11 cellular contexts compared by ENCODE assay signal in the genomic region with DNA sequence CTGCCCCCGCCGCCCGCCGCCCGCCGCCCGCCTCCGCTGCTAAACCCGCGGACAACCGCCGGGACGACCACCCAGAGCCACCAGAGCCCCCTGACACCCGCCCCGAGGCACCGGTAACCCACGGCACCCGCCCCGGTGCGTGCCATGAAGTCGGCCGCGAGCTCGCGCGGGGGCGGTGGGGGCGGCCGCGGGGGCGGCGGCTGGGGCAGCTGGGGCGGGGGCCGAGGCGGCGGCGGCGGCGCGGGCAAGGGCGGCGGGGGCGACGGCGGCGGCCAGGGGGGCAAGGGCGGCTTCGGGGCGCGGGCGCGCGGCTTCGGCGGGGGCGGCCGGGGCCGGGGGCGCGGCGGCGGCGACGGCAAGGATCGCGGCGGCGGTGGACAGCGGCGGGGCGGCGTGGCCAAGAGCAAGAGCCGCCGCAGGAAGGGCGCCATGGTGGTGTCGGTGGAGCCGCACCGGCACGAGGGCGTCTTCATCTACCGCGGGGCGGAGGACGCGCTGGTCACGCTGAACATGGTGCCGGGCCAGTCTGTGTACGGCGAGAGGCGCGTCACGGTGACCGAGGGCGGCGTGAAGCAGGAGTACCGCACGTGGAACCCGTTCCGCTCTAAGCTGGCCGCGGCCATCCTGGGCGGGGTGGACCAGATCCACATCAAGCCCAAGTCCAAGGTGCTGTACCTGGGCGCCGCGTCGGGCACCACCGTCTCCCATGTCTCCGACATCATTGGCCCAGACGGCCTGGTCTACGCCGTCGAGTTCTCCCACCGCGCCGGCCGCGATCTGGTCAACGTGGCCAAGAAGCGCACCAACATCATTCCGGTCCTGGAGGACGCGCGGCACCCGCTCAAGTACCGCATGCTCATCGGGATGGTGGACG. TPM values are rescaled to one million over a fixed set of nuclear protein-coding genes. Genes with fewer than 3 reads are reported as not detected.
DNase-seq lines count a peak whose midpoint lies in the region; ATAC-seq and TF ChIP-seq lines count a peak whose summit lies in the region.
"Had no signal": no experiment of that assay in that cellular context is flagged by ENCODE, and none has a peak within 500 bp of the region (broad histone marks: within the 10 kb centered on the region; RNA-seq: fewer than 3 reads in every experiment).

No MANE protein-coding gene starts in this region.

- H3K9ac ChIP-seq in skeletal muscle tissue (ENCODE audit: low read depth in 1 of 3, low read length in 3 of 3): no peak overlapping the region

- no peaks in the 10 kb centered on the region for H3K36me3 ChIP-seq in right atrium auricular region
- no peaks in the 10 kb centered on the region for H3K36me3 ChIP-seq in skeletal muscle tissue (ENCODE audit: control insufficient read depth in 3 of 3, insufficient read depth in 3 of 3, low read length in 3 of 3)

- no peak for TF ChIP-seq CTCF in right atrium auricular region (IDR thresholded peaks at IDR 0.05)

- ATAC-seq in activated CD8-positive, alpha-beta T cell treated with anti-CD3 and anti-CD28 coated beads, Interleukin-2, amount 10 ng/mL, durations not matched to agents 7 days and 5 days: peak; percentile 38
- no peak for ATAC-seq in HG02885 (IDR thresholded peaks at IDR 0.05; ENCODE audit: poor library complexity, unreplicated experiment)
- ATAC-seq: HCT116, left colon had no signal

- H3K4me3 ChIP-seq in right atrium auricular region (peak overlapping the region; percentile 39 to 52), skeletal muscle tissue (ENCODE audit: low read length in 3 of 3) (peak overlapping the region in 2 of 3 donors; percentile 36 to 45)

- CTCF ChIA-PET in activated CD8-positive, alpha-beta T cell treated with anti-CD3 and anti-CD28 coated beads, Interleukin-2, amount 10 ng/mL, durations not matched to agents 7 days and 5 days (lab: Charles Lee): no interaction called here

- no peaks in the 10 kb centered on the region for H3K9me3 Mint-ChIP-seq in activated CD8-positive, alpha-beta T cell treated with anti-CD3 and anti-CD28 coated beads, Interleukin-2, amount 10 ng/mL, durations not matched to agents 7 days and 5 days (ENCODE audit: insufficient read depth)

- H3K4me1 ChIP-seq in right atrium auricular region: peaks cover 0 to 8% of the 10 kb centered on the region in 2 donors
- H3K4me1 ChIP-seq in skeletal muscle tissue (ENCODE audit: control insufficient read depth in 3 of 3, insufficient read depth in 3 of 3, low read length in 3 of 3): peaks cover 3 to 5% (median 5%) of the 10 kb centered on the region in 3 donors

- H3K27ac ChIP-seq in right atrium auricular region (no peak overlapping the region), skeletal muscle tissue (ENCODE audit: low read depth, low read length) (no peak overlapping the region)

- H3K27me3 Mint-ChIP-seq in activated CD8-positive, alpha-beta T cell treated with anti-CD3 and anti-CD28 coated beads, Interleukin-2, amount 10 ng/mL, durations not matched to agents 7 days and 5 days (ENCODE audit: low read depth): peaks cover 32% of the 10 kb centered on the region

- POLR2A ChIA-PET in activated CD8-positive, alpha-beta T cell treated with anti-CD3 and anti-CD28 coated beads, Interleukin-2, amount 10 ng/mL, durations not matched to agents 7 days and 5 days (lab: Charles Lee): no interaction called here

- H3K9me3 ChIP-seq in right atrium auricular region: no peaks in the 10 kb centered on the region
- H3K9me3 ChIP-seq in skeletal muscle tissue (ENCODE audit: control insufficient read depth in 3 of 3, low read length in 3 of 3): peaks cover 0 to 3% (median 2%) of the 10 kb centered on the region in 3 donors

- H3K36me3 Mint-ChIP-seq in activated CD8-positive, alpha-beta T cell treated with anti-CD3 and anti-CD28 coated beads, Interleukin-2, amount 10 ng/mL, durations not matched to agents 7 days and 5 days (ENCODE audit: low read depth): peaks cover 8% of the 10 kb centered on the region

- peaks cover 10 to 11% of the 10 kb centered on the region in 2 donors for H3K27me3 ChIP-seq in right atrium auricular region
- H3K27me3 ChIP-seq in skeletal muscle tissue (ENCODE audit: control insufficient read depth in 3 of 3, insufficient read depth in 3 of 3, low read length in 3 of 3): peaks cover 24 to 38% (median 37%) of the 10 kb centered on the region in 3 donors

- DNase-seq in NCI-H1417 (lab: John Stamatoyannopoulos, UW): peak in 2 of 3 experiments; percentile 22 to 24
- DNase-seq in NCI-H1417 treated with DMSO at 0.1 percent for 48 hours (lab: John Stamatoyannopoulos, UW): no peak
- no peak for DNase-seq in activated CD8-positive, alpha-beta T cell treated with anti-CD3 and anti-CD28 coated beads, Interleukin-2, amount 10 ng/mL, durations not matched to agents 7 days and 5 days
- DNase-seq in right atrium auricular region (ENCODE audit: low spot score): no peak
- DNase-seq in NOMO-1 treated with DMSO at 0.1 percent for 48 hours (lab: John Stamatoyannopoulos, UW; ENCODE audit: unreplicated experiment): no peak
- DNase-seq in central memory CD4-positive, alpha-beta T cell: no peak
- DNase-seq: left colon had no signal

- H3K4me1 Mint-ChIP-seq in activated CD8-positive, alpha-beta T cell treated with anti-CD3 and anti-CD28 coated beads, Interleukin-2, amount 10 ng/mL, durations not matched to agents 7 days and 5 days (ENCODE audit: low read depth): peaks cover 7% of the 10 kb centered on the region

- peak overlapping the region; percentile 28 for H3K4me3 Mint-ChIP-seq in activated CD8-positive, alpha-beta T cell treated with anti-CD3 and anti-CD28 coated beads, Interleukin-2, amount 10 ng/mL, durations not matched to agents 7 days and 5 days

- no peak overlapping the region for H3K27ac Mint-ChIP-seq in activated CD8-positive, alpha-beta T cell treated with anti-CD3 and anti-CD28 coated beads, Interleukin-2, amount 10 ng/mL, durations not matched to agents 7 days and 5 days

RNA-seq across cellular contexts. Expression of a gene that starts 0.5 kb away (rescaled TPM):
- under 1 TPM; 0.21 to 0.37 TPM for total RNA-seq in activated CD8-positive, alpha-beta T cell treated with anti-CD3 and anti-CD28 coated beads, Interleukin-2, amount 10 ng/mL, durations not matched to agents 7 days and 5 days
- total RNA-seq in right atrium auricular region (under 1 TPM in 1 of 2 donors, not detected in 1; 0.43 TPM), skeletal muscle tissue (0.52 TPM)
- total RNA-seq: left colon; T-helper 2 cell treated with Interferon-gamma antibody and Interleukin-4, amounts not matched to agents 100 ng/mL and 5 ng/mL, for 36 hours had no signal

RNA-seq across cellular contexts. Expression of a gene that starts 43.3 kb away (rescaled TPM):
- total RNA-seq in activated CD8-positive, alpha-beta T cell treated with anti-CD3 and anti-CD28 coated beads, Interleukin-2, amount 10 ng/mL, durations not matched to agents 7 days and 5 days: 10 to 100 TPM; 76.4 to 81.4 TPM
- total RNA-seq in right atrium auricular region (10 to 100 TPM; 42.4 to 43.8 TPM), skeletal muscle tissue (124 TPM)

RNA-seq across cellular contexts. Expression of a gene that starts 49.6 kb away (rescaled TPM):
- total RNA-seq in activated CD8-positive, alpha-beta T cell treated with anti-CD3 and anti-CD28 coated beads, Interleukin-2, amount 10 ng/mL, durations not matched to agents 7 days and 5 days: 10 to 100 TPM; 57.4 to 73.0 TPM
- total RNA-seq in right atrium auricular region (10 to 100 TPM; 17.7 to 18.5 TPM), skeletal muscle tissue (38.6 TPM)

Comparison
In these comparisons a context has a peak if more than half of its experiments do, and no peak if none do; other contexts are left out.
1. DNase-seq: peak in NCI-H1417 (2 of 3); none in NCI-H1417 treated with DMSO at 0.1 percent for 48 hours (single experiment), activated CD8-positive, alpha-beta T cell treated with anti-CD3 and anti-CD28 coated beads, Interleukin-2, amount 10 ng/mL, durations not matched to agents 7 days and 5 days (single experiment), right atrium auricular region (single experiment), NOMO-1 treated with DMSO at 0.1 percent for 48 hours (single experiment) and central memory CD4-positive, alpha-beta T cell (single experiment).